3 cellular contexts compared by ENCODE assay signal in genomic region chr2:26235089-26235488, GRCh38.
TF ChIP-seq lines count a peak whose summit lies in the region.

No MANE protein-coding gene starts in this region.

TF ChIP-seq in IMR-90, 13 proteins besides CTCF, POLR2A, EP300 and RAD21:
- no peak for TF ChIP-seq CEBPB (IDR thresholded peaks at IDR 0.05; ENCODE audit: low read depth, low read length)
- TF ChIP-seq MAZ (IDR thresholded peaks at IDR 0.05; ENCODE audit: borderline replicate concordance, low read depth, low read length) = no peak
- TF ChIP-seq FOS (IDR thresholded peaks at IDR 0.05; ENCODE audit: low read depth, low read length) = no peak
- TF ChIP-seq MXI1 (IDR thresholded peaks at IDR 0.05; ENCODE audit: borderline replicate concordance, low read depth, low read length) = no peak
- no peak for TF ChIP-seq MAFK (IDR thresholded peaks at IDR 0.05; ENCODE audit: low read depth, low read length)
- no peak for TF ChIP-seq RCOR1 (IDR thresholded peaks at IDR 0.05; ENCODE audit: insufficient replicate concordance, low read length)
- no peak for TF ChIP-seq NFE2L2 (IDR thresholded peaks at IDR 0.05; ENCODE audit: low read depth, low read length)
- TF ChIP-seq, protein P1, sequence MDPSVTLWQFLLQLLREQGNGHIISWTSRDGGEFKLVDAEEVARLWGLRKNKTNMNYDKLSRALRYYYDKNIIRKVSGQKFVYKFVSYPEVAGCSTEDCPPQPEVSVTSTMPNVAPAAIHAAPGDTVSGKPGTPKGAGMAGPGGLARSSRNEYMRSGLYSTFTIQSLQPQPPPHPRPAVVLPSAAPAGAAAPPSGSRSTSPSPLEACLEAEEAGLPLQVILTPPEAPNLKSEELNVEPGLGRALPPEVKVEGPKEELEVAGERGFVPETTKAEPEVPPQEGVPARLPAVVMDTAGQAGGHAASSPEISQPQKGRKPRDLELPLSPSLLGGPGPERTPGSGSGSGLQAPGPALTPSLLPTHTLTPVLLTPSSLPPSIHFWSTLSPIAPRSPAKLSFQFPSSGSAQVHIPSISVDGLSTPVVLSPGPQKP (IDR thresholded peaks at IDR 0.05; ENCODE audit: borderline replicate concordance, low read depth, low read length) = no peak
- no peak for TF ChIP-seq SMC3 (IDR thresholded peaks at IDR 0.05; ENCODE audit: low read depth, low read length)
- no peak for TF ChIP-seq BHLHE40 (IDR thresholded peaks at IDR 0.05; ENCODE audit: low read depth, low read length)
- TF ChIP-seq, protein P2, sequence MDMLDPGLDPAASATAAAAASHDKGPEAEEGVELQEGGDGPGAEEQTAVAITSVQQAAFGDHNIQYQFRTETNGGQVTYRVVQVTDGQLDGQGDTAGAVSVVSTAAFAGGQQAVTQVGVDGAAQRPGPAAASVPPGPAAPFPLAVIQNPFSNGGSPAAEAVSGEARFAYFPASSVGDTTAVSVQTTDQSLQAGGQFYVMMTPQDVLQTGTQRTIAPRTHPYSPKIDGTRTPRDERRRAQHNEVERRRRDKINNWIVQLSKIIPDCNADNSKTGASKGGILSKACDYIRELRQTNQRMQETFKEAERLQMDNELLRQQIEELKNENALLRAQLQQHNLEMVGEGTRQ (IDR thresholded peaks at IDR 0.05; ENCODE audit: low read depth, low read length) = no peak
- TF ChIP-seq CHD1 (IDR thresholded peaks at IDR 0.05; ENCODE audit: low read depth, low read length) = no peak

TF ChIP-seq in GM12878, 131 proteins besides CTCF, POLR2A, EP300 and RAD21:
- TF ChIP-seq SMAD1 (IDR thresholded peaks at IDR 0.05; ENCODE audit: low read depth, partially characterized antibody) (no peak), FOXK2 (IDR thresholded peaks at IDR 0.05) (no peak), CEBPB (IDR thresholded peaks at IDR 0.05; ENCODE audit: borderline replicate concordance in 1 of 2, low read depth in 2 of 2, low read length in 2 of 2) (no peak), DPF2 (IDR thresholded peaks at IDR 0.05) (no peak), SMAD5 (IDR thresholded peaks at IDR 0.05; ENCODE audit: low read depth) (no peak), SMARCA5 (IDR thresholded peaks at IDR 0.05) (no peak)

TF ChIP-seq in neural cell, 6 proteins besides CTCF, POLR2A, EP300 and RAD21:
- TF ChIP-seq POLR2AphosphoS5 (IDR thresholded peaks at IDR 0.05) (no peak), SMC3 (conservative IDR thresholded peaks at IDR 0.05; ENCODE audit: poor library complexity) (peak; percentile 56)
